ENCODE assay signal across 27 cellular contexts in the genomic region with DNA sequence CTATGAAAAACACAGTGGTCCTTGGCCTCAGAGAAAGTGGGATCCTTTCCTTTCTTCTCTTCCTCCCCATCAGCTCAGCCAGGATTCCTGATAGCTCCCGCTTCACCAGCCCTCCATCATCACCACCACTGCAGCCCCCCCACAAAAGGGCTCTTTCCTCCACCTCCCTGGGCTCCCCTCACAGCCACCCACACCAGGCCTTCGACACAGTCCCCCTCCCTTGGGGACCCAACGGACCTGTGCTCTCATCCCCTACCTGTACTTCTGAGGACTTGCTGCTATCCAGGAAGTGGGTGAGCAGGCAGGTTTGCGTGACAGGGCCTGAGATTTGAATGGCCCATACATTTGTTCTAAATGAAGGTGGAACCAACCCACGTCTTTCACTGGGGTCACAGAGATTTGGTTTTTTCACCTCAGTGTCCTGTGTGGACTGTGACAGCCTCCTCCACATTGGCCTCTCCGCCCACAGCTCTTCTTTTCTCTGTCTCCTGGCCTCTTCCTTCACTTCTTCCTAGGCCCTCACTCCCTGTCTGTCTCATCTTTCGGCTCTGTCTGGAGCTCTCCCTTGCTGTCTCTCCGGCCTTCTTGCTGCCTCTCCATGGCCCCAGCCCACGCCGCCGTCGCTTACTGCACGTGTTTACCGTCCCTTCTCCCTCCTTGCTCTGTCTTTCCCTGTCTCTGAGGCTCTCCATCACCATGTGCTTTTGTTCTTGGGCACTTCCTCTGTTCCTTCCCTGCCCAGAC.
DNase-seq lines count a peak whose midpoint lies in the region; ATAC-seq, FAIRE-seq and TF ChIP-seq lines count a peak whose summit lies in the region.
"Had no signal": no experiment of that assay in that cellular context is flagged by ENCODE, and none has a peak within 500 bp of the region (broad histone marks: within the 10 kb centered on the region; RNA-seq: fewer than 3 reads in every experiment).

No MANE protein-coding gene starts in this region.

- WGBS in HepG2 (ENCODE audit: low lambda C conversion rate): 36% methylated on average over 14 of the region's 14 CpGs
- WGBS in spleen, 5 donors: 81 to 88% (median 84%) methylated on average over 14 of the region's 14 CpGs

- no peak for FAIRE-seq in HepG2 (lab: Jason Lieb, UNC)
- FAIRE-seq: GM12878, kidney, RCC 7860, urothelium cell line had no signal

- in situ Hi-C loops in HepG2 (cut with HindIII; ENCODE audit: extremely low pct_ligation_motif_present, low pct_unique_long_range_greater_than_20kb): no loop called here
- in situ Hi-C loops in gastrocnemius medialis (cut with MboI; ENCODE audit: low sequenced_read_pairs in 4 of 4): no loop called here

- CTCF ChIA-PET in HepG2 (lab: Yijun Ruan, JAX; ENCODE audit: low intra/inter-chr PET ratio, low total read pairs): no interaction called here

- H3K27ac ChIP-seq in RWPE2 (ENCODE audit: poor library complexity, severe bottlenecking) (no peak overlapping the region), HepG2 (ENCODE audit: extremely low read length, insufficient read depth, low read length) (no peak overlapping the region), spleen (no peak overlapping the region), gastrocnemius medialis (no peak overlapping the region)
- H3K27ac ChIP-seq: esophagus muscularis mucosa, heart left ventricle had no signal

- H3K9ac ChIP-seq in HepG2 (ENCODE audit: insufficient read depth, low read depth, low read length): no peak overlapping the region

- H3K9me3 ChIP-seq in RWPE2 (ENCODE audit: severe bottlenecking) (peaks cover 6% of the 10 kb centered on the region), HepG2 (ENCODE audit: low read length) (no peaks in the 10 kb centered on the region), spleen (peaks cover 0 to 20% (median 14%) of the 10 kb centered on the region in 8 donors), gastrocnemius medialis (no peaks in the 10 kb centered on the region)

- H3K4me1 ChIP-seq in RWPE2 (ENCODE audit: insufficient read depth, poor library complexity, severe bottlenecking) (no peaks in the 10 kb centered on the region), HepG2 (ENCODE audit: insufficient read depth, low read length) (no peaks in the 10 kb centered on the region), spleen (no peaks in the 10 kb centered on the region), gastrocnemius medialis (no peaks in the 10 kb centered on the region)
- H3K4me1 ChIP-seq: esophagus muscularis mucosa had no signal

- BruUV-seq in HepG2 (replicated peaks; lab: Mats Ljungman, UMichigan): no TSS peak

- TF ChIP-seq EP300 in HepG2 (IDR thresholded peaks at IDR 0.05; ENCODE audit: low read depth in 2 of 2, low read length in 2 of 2) (no peak), HepG2 (CRISPR knock-in tag; IDR thresholded peaks at IDR 0.05; ENCODE audit: borderline replicate concordance) (no peak)

- H3K36me3 ChIP-seq in RWPE2 (ENCODE audit: low read depth) (no peaks in the 10 kb centered on the region), HepG2 (replicated peaks in 1 of 2; ENCODE audit: control insufficient read depth in 1 of 2, insufficient read depth in 2 of 2, low read length in 2 of 2) (no peaks in the 10 kb centered on the region), spleen (no peaks in the 10 kb centered on the region), gastrocnemius medialis (no peaks in the 10 kb centered on the region)
- H3K36me3 ChIP-seq: esophagus muscularis mucosa, heart left ventricle had no signal

- DNase-seq in GM12864 (ENCODE audit: low read depth) (peak; percentile 10), RWPE2 (ENCODE audit: low spot score) (no peak), HepG2 (ENCODE audit: low spot score) (no peak), spleen (peak; percentile 54), OCI-M1 (lab: John Stamatoyannopoulos, UW) (no peak), gastrocnemius medialis (no peak)
- DNase-seq: activated CD4-positive, alpha-beta T cell treated with anti-CD3 and anti-CD28 coated beads for 4 hours; activated naive CD8-positive, alpha-beta T cell treated with anti-CD3 and anti-CD28 coated beads for 36 hours; aorta; CD8-positive, alpha-beta memory T cell; cortex of kidney; DMS 273 treated with DMSO at 0.1 percent for 48 hours; EL; foreskin fibroblast; kidney; naive thymus-derived CD8-positive, alpha-beta T cell; NCI-H1048; NCI-H1694; NCI-H446 treated with DMSO at 0.1 percent for 48 hours; NCI-H774 had no signal

- H3K79me2 ChIP-seq in HepG2 (ENCODE audit: insufficient read depth, low read length): no peaks in the 10 kb centered on the region

- TF ChIP-seq POLR2A in HepG2 (IDR thresholded peaks at IDR 0.05; ENCODE audit: insufficient read depth in 1 of 2, low read depth in 2 of 2, low read length in 2 of 2): no peak
- no peak for TF ChIP-seq POLR2A in spleen (IDR thresholded peaks at IDR 0.05)
- TF ChIP-seq POLR2A in gastrocnemius medialis (IDR thresholded peaks at IDR 0.05): no peak

- TF ChIP-seq RAD21 in HepG2 (CRISPR knock-in tag; IDR thresholded peaks at IDR 0.05): no peak

- no peaks in the 10 kb centered on the region for H4K20me1 ChIP-seq in HepG2 (ENCODE audit: insufficient read depth, low read length)

- H3K4me3 ChIP-seq in GM12864 (ENCODE audit: low read depth, low read length) (no peak overlapping the region), RWPE2 (ENCODE audit: severe bottlenecking) (no peak overlapping the region), HepG2 (replicated peaks in 1 of 3; ENCODE audit: insufficient read depth in 1 of 3, low read depth in 2 of 3, low read length in 3 of 3) (no peak overlapping the region), spleen (no peak overlapping the region), gastrocnemius medialis (no peak overlapping the region)
- H3K4me3 ChIP-seq: esophagus muscularis mucosa, GM12878, heart left ventricle had no signal

- H2AFZ ChIP-seq in HepG2 (ENCODE audit: low read length): no peak overlapping the region

- intact Hi-C loops in HepG2 (cut with micrococcal nuclease; ENCODE audit: unreplicated experiment): no loop called here
- intact Hi-C loops in spleen (cut with DNase I; ENCODE audit: low total_unique reads): no loop called here
- intact Hi-C loops in gastrocnemius medialis (cut with DNase I; ENCODE audit: low total_unique reads): no loop called here

- H3K4me2 ChIP-seq in HepG2 (ENCODE audit: low read depth, low read length): no peak overlapping the region

- TF ChIP-seq CTCF in GM12864 (IDR thresholded peaks at IDR 0.05; ENCODE audit: low read depth, low read length, missing control alignments) (no peak), RWPE2 (IDR thresholded peaks at IDR 0.05; ENCODE audit: poor library complexity, severe bottlenecking) (no peak), HepG2 (CRISPR knock-in tag; IDR thresholded peaks at IDR 0.05) (no peak), spleen (IDR thresholded peaks at IDR 0.05 in 8 of 11, conservative IDR thresholded peaks at IDR 0.05 in 3 of 11) (no peak), gastrocnemius medialis (IDR thresholded peaks at IDR 0.05 in 4 of 5, conservative IDR thresholded peaks at IDR 0.05 in 1 of 5) (no peak)

- POLR2A ChIA-PET in HepG2 (lab: Yijun Ruan, JAX): no interaction called here

- ATAC-seq in RWPE2 (ENCODE audit: low read depth): peak; percentile 19; the same call in 2 of the 3 replicates
- no peak for ATAC-seq in HepG2
- no peak for ATAC-seq in activated CD4-positive, CD25-positive, alpha-beta regulatory T cell treated with anti-CD3 and anti-CD28 coated beads, Interleukin-2, amount 50 U/mL, for 24 hours
- ATAC-seq in GM21526 (IDR thresholded peaks at IDR 0.05; ENCODE audit: low FRiP score, unreplicated experiment): no peak
- ATAC-seq in gastrocnemius medialis: no peak
- ATAC-seq: GM12878; heart left ventricle; naive thymus-derived CD8-positive, alpha-beta T cell had no signal

- no peaks in the 10 kb centered on the region for H3K27me3 ChIP-seq in RWPE2 (ENCODE audit: insufficient read depth, poor library complexity, severe bottlenecking)
- peaks cover 2 to 37% of the 10 kb centered on the region in 2 experiments; a peak in 3 of 5 replicates for H3K27me3 ChIP-seq in HepG2 (ENCODE audit: control insufficient read depth in 1 of 2, insufficient read depth in 2 of 2, low read length in 2 of 2)
- H3K27me3 ChIP-seq in spleen (replicated peaks in 1 of 7): peaks cover 0 to 5% (median 0%) of the 10 kb centered on the region in 7 donors
- H3K27me3 ChIP-seq in gastrocnemius medialis: no peaks in the 10 kb centered on the region

TF ChIP-seq in HepG2, 621 proteins besides CTCF, POLR2A, EP300 and RAD21:
- TF ChIP-seq, protein P1, sequence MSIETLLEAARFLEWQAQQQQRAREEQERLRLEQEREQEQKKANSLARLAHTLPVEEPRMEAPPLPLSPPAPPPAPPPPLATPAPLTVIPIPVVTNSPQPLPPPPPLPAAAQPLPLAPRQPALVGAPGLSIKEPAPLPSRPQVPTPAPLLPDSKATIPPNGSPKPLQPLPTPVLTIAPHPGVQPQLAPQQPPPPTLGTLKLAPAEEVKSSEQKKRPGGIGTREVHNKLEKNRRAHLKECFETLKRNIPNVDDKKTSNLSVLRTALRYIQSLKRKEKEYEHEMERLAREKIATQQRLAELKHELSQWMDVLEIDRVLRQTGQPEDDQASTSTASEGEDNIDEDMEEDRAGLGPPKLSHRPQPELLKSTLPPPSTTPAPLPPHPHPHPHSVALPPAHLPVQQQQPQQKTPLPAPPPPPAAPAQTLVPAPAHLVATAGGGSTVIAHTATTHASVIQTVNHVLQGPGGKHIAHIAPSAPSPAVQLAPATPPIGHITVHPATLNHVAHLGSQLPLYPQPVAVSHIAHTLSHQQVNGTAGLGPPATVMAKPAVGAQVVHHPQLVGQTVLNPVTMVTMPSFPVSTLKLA (IDR thresholded peaks at IDR 0.05): peak; percentile 78
- TF ChIP-seq, protein P2, sequence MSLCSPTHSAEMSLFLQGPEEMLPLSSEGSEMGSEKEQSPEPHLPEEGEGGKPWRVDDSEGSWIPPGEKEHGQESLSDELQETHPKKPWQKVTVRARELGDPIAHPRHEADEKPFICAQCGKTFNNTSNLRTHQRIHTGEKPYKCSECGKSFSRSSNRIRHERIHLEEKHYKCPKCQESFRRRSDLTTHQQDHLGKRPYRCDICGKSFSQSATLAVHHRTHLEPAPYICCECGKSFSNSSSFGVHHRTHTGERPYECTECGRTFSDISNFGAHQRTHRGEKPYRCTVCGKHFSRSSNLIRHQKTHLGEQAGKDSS (CRISPR knock-in tag; IDR thresholded peaks at IDR 0.05; ENCODE audit: borderline replicate concordance, low read depth): no peak
TF ChIP-seq in HepG2: peak in this region for 1.

Comparison
In these comparisons a context has a peak if more than half of its experiments do, and no peak if none do; other contexts are left out.
1. DNase-seq: peak in GM12864 (single experiment) and spleen (single experiment); none in RWPE2 (single experiment), HepG2 (single experiment), OCI-M1 (single experiment) and gastrocnemius medialis (0 of 2).